In genomic region chr20:33840759-33841438, GRCh38 we compare ENCODE assay signal across 3 cellular contexts.
A peak's percentile ranks its signal among the peaks of the same experiment; 100 is the strongest.
TF ChIP-seq lines count a peak whose summit lies in the region.

No MANE protein-coding gene starts in this region.

TF ChIP-seq in liver, 16 proteins besides CTCF, POLR2A, EP300 and RAD21:
- TF ChIP-seq YY1 (IDR thresholded peaks at IDR 0.05) (peak; percentile 45), RXRA (IDR thresholded peaks at IDR 0.05) (peak in 1 of 2 donors; percentile 65), JUND (IDR thresholded peaks at IDR 0.05) (no peak), ATF3 (IDR thresholded peaks at IDR 0.05) (no peak), ZBTB33 (IDR thresholded peaks at IDR 0.05) (peak; percentile 23), HNF4G (IDR thresholded peaks at IDR 0.05) (no peak), EGR1 (IDR thresholded peaks at IDR 0.05; ENCODE audit: low read depth in 2 of 2) (no peak), SP1 (IDR thresholded peaks at IDR 0.05) (peak; percentile 15), FOXA1 (IDR thresholded peaks at IDR 0.05) (no peak), FOXA2 (IDR thresholded peaks at IDR 0.05) (no peak), HNF4A (conservative IDR thresholded peaks at IDR 0.05) (peak; percentile 42 to 70)
- TF ChIP-seq, protein P1, sequence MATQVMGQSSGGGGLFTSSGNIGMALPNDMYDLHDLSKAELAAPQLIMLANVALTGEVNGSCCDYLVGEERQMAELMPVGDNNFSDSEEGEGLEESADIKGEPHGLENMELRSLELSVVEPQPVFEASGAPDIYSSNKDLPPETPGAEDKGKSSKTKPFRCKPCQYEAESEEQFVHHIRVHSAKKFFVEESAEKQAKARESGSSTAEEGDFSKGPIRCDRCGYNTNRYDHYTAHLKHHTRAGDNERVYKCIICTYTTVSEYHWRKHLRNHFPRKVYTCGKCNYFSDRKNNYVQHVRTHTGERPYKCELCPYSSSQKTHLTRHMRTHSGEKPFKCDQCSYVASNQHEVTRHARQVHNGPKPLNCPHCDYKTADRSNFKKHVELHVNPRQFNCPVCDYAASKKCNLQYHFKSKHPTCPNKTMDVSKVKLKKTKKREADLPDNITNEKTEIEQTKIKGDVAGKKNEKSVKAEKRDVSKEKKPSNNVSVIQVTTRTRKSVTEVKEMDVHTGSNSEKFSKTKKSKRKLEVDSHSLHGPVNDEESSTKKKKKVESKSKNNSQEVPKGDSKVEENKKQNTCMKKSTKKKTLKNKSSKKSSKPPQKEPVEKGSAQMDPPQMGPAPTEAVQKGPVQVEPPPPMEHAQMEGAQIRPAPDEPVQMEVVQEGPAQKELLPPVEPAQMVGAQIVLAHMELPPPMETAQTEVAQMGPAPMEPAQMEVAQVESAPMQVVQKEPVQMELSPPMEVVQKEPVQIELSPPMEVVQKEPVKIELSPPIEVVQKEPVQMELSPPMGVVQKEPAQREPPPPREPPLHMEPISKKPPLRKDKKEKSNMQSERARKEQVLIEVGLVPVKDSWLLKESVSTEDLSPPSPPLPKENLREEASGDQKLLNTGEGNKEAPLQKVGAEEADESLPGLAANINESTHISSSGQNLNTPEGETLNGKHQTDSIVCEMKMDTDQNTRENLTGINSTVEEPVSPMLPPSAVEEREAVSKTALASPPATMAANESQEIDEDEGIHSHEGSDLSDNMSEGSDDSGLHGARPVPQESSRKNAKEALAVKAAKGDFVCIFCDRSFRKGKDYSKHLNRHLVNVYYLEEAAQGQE (IDR thresholded peaks at IDR 0.05), result no peak
- TF ChIP-seq, protein P2, sequence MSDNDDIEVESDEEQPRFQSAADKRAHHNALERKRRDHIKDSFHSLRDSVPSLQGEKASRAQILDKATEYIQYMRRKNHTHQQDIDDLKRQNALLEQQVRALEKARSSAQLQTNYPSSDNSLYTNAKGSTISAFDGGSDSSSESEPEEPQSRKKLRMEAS (IDR thresholded peaks at IDR 0.05), result peak; percentile 40
TF ChIP-seq in liver: peak in this region for 6.

TF ChIP-seq in HepG2, 621 proteins besides CTCF, POLR2A, EP300 and RAD21:
- TF ChIP-seq ZNF75D (CRISPR knock-in tag; IDR thresholded peaks at IDR 0.05; ENCODE audit: borderline replicate concordance), result no peak
- no peak for TF ChIP-seq TCF12 (IDR thresholded peaks at IDR 0.05)
- TF ChIP-seq TCF12 (CRISPR knock-in tag; IDR thresholded peaks at IDR 0.05), result no peak
- TF ChIP-seq, protein P3, sequence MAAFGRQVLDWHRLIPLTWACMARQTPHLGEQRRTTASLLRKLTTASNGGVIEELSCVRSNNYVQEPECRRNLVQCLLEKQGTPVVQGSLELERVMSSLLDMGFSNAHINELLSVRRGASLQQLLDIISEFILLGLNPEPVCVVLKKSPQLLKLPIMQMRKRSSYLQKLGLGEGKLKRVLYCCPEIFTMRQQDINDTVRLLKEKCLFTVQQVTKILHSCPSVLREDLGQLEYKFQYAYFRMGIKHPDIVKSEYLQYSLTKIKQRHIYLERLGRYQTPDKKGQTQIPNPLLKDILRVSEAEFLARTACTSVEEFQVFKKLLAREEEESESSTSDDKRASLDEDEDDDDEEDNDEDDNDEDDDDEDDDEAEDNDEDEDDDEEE (CRISPR knock-in tag; IDR thresholded peaks at IDR 0.05), result no peak
- no peak for TF ChIP-seq HDAC1 (CRISPR knock-in tag; IDR thresholded peaks at IDR 0.05)
- TF ChIP-seq, protein P4, sequence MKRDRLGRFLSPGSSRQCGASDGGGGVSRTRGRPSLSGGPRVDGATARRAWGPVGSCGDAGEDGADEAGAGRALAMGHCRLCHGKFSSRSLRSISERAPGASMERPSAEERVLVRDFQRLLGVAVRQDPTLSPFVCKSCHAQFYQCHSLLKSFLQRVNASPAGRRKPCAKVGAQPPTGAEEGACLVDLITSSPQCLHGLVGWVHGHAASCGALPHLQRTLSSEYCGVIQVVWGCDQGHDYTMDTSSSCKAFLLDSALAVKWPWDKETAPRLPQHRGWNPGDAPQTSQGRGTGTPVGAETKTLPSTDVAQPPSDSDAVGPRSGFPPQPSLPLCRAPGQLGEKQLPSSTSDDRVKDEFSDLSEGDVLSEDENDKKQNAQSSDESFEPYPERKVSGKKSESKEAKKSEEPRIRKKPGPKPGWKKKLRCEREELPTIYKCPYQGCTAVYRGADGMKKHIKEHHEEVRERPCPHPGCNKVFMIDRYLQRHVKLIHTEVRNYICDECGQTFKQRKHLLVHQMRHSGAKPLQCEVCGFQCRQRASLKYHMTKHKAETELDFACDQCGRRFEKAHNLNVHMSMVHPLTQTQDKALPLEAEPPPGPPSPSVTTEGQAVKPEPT (CRISPR knock-in tag; IDR thresholded peaks at IDR 0.05; ENCODE audit: low read depth), result no peak
- TF ChIP-seq YY1 (IDR thresholded peaks at IDR 0.05; ENCODE audit: insufficient read depth, insufficient replicate concordance, low read depth, low read length), result no peak
- no peak for TF ChIP-seq ZMAT3 (CRISPR knock-in tag; conservative IDR thresholded peaks at IDR 0.05)
- no peak for TF ChIP-seq ZFP82 (CRISPR knock-in tag; IDR thresholded peaks at IDR 0.05; ENCODE audit: borderline replicate concordance)
- TF ChIP-seq RBFOX2 (IDR thresholded peaks at IDR 0.05; ENCODE audit: low read depth, low read length), result no peak

TF ChIP-seq in SK-N-SH, 30 proteins besides CTCF, POLR2A, EP300 and RAD21:
- TF ChIP-seq POLR2AphosphoS5 (IDR thresholded peaks at IDR 0.05; ENCODE audit: low read depth, low read length) (no peak), RXRA (IDR thresholded peaks at IDR 0.05; ENCODE audit: borderline replicate concordance, low read depth) (no peak), GATA2 (CRISPR knock-in tag; IDR thresholded peaks at IDR 0.05) (no peak), TCF12 (IDR thresholded peaks at IDR 0.05) (no peak), PBX3 (IDR thresholded peaks at IDR 0.05) (no peak), JUND (IDR thresholded peaks at IDR 0.05) (no peak), GABPA (IDR thresholded peaks at IDR 0.05; ENCODE audit: low read depth) (no peak)
- TF ChIP-seq, protein P5, sequence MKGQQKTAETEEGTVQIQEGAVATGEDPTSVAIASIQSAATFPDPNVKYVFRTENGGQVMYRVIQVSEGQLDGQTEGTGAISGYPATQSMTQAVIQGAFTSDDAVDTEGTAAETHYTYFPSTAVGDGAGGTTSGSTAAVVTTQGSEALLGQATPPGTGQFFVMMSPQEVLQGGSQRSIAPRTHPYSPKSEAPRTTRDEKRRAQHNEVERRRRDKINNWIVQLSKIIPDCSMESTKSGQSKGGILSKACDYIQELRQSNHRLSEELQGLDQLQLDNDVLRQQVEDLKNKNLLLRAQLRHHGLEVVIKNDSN (IDR thresholded peaks at IDR 0.05; ENCODE audit: borderline replicate concordance, low read depth), result no peak
- TF ChIP-seq, protein P6, sequence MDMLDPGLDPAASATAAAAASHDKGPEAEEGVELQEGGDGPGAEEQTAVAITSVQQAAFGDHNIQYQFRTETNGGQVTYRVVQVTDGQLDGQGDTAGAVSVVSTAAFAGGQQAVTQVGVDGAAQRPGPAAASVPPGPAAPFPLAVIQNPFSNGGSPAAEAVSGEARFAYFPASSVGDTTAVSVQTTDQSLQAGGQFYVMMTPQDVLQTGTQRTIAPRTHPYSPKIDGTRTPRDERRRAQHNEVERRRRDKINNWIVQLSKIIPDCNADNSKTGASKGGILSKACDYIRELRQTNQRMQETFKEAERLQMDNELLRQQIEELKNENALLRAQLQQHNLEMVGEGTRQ (IDR thresholded peaks at IDR 0.05; ENCODE audit: borderline replicate concordance, low read depth, low read length), result no peak
TF ChIP-seq in SK-N-SH: peak in this region for 0.
